In the genomic region with DNA sequence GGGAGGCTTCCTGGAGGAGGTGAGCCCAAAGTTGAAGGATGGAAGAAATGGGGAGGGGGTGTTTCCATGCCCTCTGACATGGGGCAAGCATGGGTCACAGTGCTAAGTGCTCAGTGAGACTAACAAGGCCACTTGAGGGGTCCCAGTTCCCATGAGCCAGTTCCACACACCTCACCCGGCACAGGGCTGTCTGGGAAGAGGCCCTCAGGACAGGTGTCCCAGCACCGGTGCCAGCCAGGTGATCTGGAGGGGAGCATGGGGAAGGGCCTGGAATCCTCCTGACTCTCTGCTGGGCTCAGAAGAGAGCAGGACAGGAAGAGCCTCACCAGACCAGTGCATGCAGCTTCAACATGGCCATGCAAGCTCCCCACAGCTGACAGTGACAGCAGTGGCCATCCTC, we compare ENCODE assay signal across 19 cellular contexts.
DNase-seq lines count a peak whose midpoint lies in the region; ATAC-seq and TF ChIP-seq lines count a peak whose summit lies in the region.
"Had no signal": no experiment of that assay in that cellular context is flagged by ENCODE, and none has a peak within 500 bp of the region (broad histone marks: within the 10 kb centered on the region; RNA-seq: fewer than 3 reads in every experiment).

No MANE protein-coding gene starts in this region.

- no peak overlapping the region for H2BK15ac ChIP-seq in neuronal stem cell (ENCODE audit: low read length)

- peak overlapping the region; percentile 39 for H3K14ac ChIP-seq in neuronal stem cell (ENCODE audit: low read length)

- no peak overlapping the region for H2BK120ac ChIP-seq in neuronal stem cell (ENCODE audit: low read depth, low read length)

- H3K27ac Mint-ChIP-seq in CD8-positive, alpha-beta memory T cell: no peak overlapping the region
- H3K27ac Mint-ChIP-seq: CD4-positive, alpha-beta T cell had no signal

- H4K8ac ChIP-seq in neuronal stem cell (ENCODE audit: low read depth, low read length): no peak overlapping the region

- no peaks in the 10 kb centered on the region for H3K4me1 Mint-ChIP-seq in CD8-positive, alpha-beta memory T cell
- H3K4me1 Mint-ChIP-seq: CD14-positive monocyte had no signal

- H3K9me3 Mint-ChIP-seq in CD8-positive, alpha-beta memory T cell: no peaks in the 10 kb centered on the region
- H3K9me3 Mint-ChIP-seq: CD14-positive monocyte; CD4-positive, alpha-beta T cell had no signal

- peaks cover 0 to 14% of the 10 kb centered on the region in 2 donors for H3K4me1 ChIP-seq in neuronal stem cell (ENCODE audit: control insufficient read depth in 2 of 2, insufficient read depth in 1 of 2, low read depth in 1 of 2, low read length in 2 of 2)
- peaks cover 23% of the 10 kb centered on the region for H3K4me1 ChIP-seq in smooth muscle cell (ENCODE audit: low read depth)
- no peaks in the 10 kb centered on the region for H3K4me1 ChIP-seq in CD8-positive, alpha-beta memory T cell (ENCODE audit: insufficient read depth, low read length)

- peak overlapping the region; percentile 86 for H3K18ac ChIP-seq in neuronal stem cell (ENCODE audit: low read length)

- no peak overlapping the region for H2AK5ac ChIP-seq in neuronal stem cell (ENCODE audit: low read depth, low read length)

- no peak overlapping the region for H3K4me2 ChIP-seq in neuronal stem cell (ENCODE audit: insufficient read depth, low read length, poor library complexity, severe bottlenecking)
- H3K4me2 ChIP-seq in smooth muscle cell: no peak overlapping the region
- H3K4me2 ChIP-seq: BLaER1 treated with 17β-estradiol and CSF1 and Interleukin-3, amounts not matched to agents 10 nM and 100 nM had no signal

- H4K20me1 ChIP-seq in smooth muscle cell (ENCODE audit: low read depth): no peaks in the 10 kb centered on the region

- DNase-seq in Right ventricle myocardium inferior (ENCODE audit: missing footprints) (peak; percentile 47), cardiac septum (ENCODE audit: low spot score) (no peak), neuronal stem cell (ENCODE audit: low spot score) (no peak), smooth muscle cell (lab: John Stamatoyannopoulos, UW; ENCODE audit: unreplicated experiment) (no peak), AG08396 (ENCODE audit: low spot score) (no peak)
- no peak for DNase-seq in CD8-positive, alpha-beta memory T cell
- DNase-seq: AML-193; Calu3; CD4-positive, alpha-beta T cell; COR-L47; DND-41; GM23248; H7; HCEC 1CT had no signal

- H3K9ac ChIP-seq in neuronal stem cell (ENCODE audit: low read depth, low read length, poor library complexity) (no peak overlapping the region), smooth muscle cell (ENCODE audit: low read depth) (peak overlapping the region; percentile 32)
- H3K9ac ChIP-seq: BLaER1 treated with 17β-estradiol and CSF1 and Interleukin-3, amounts not matched to agents 10 nM and 100 nM; GM23248 had no signal

- intact Hi-C loops in Right ventricle myocardium inferior (cut with DNase I): no loop called here
- intact Hi-C loops in cardiac septum (cut with DNase I): no loop called here

- no peak overlapping the region for H3K4me3 Mint-ChIP-seq in CD8-positive, alpha-beta memory T cell
- H3K4me3 Mint-ChIP-seq: CD14-positive monocyte; CD4-positive, alpha-beta T cell had no signal

- no peak for TF ChIP-seq CTCF in smooth muscle cell (IDR thresholded peaks at IDR 0.05; ENCODE audit: borderline replicate concordance, insufficient read depth, poor library complexity, severe bottlenecking)

- no peaks in the 10 kb centered on the region for H3K79me2 ChIP-seq in smooth muscle cell (ENCODE audit: low read depth)

- no peaks in the 10 kb centered on the region for H3K27me3 Mint-ChIP-seq in CD8-positive, alpha-beta memory T cell
- H3K27me3 Mint-ChIP-seq: CD4-positive, alpha-beta T cell had no signal

- no peak overlapping the region for H2BK5ac ChIP-seq in neuronal stem cell (ENCODE audit: low read length)

- no peak overlapping the region for H3K27ac ChIP-seq in neuronal stem cell (replicated peaks; ENCODE audit: low read length)
- peak overlapping the region; percentile 97 for H3K27ac ChIP-seq in smooth muscle cell (ENCODE audit: low read depth)
- H3K27ac ChIP-seq in CD8-positive, alpha-beta memory T cell (ENCODE audit: low read depth, low read length): no peak overlapping the region
- H3K27ac ChIP-seq: 22Rv1; BLaER1 treated with 17β-estradiol and CSF1 and Interleukin-3, amounts not matched to agents 10 nM and 100 nM; GM23248 had no signal

- H3K36me3 Mint-ChIP-seq in CD8-positive, alpha-beta memory T cell: no peaks in the 10 kb centered on the region
- H3K36me3 Mint-ChIP-seq: CD14-positive monocyte had no signal

- H3K79me1 ChIP-seq in neuronal stem cell (ENCODE audit: low read depth, low read length): no peaks in the 10 kb centered on the region

- H3K4me3 ChIP-seq in neuronal stem cell (ENCODE audit: low read length in 2 of 2) (no peak overlapping the region), smooth muscle cell (no peak overlapping the region)
- H3K4me3 ChIP-seq in CD8-positive, alpha-beta memory T cell (ENCODE audit: low read length): no peak overlapping the region
- H3K4me3 ChIP-seq: BLaER1 treated with 17β-estradiol and CSF1 and Interleukin-3, amounts not matched to agents 10 nM and 100 nM; GM23248 had no signal

- H3K23ac ChIP-seq in neuronal stem cell (ENCODE audit: low read depth, low read length, poor library complexity): peak overlapping the region; percentile 50

- H3K27me3 ChIP-seq in neuronal stem cell (ENCODE audit: control insufficient read depth in 3 of 3, insufficient read depth in 3 of 3, low read depth in 1 of 3, low read length in 3 of 3) (peaks cover 0 to 14% (median 0%) of the 10 kb centered on the region in 3 experiments), smooth muscle cell (ENCODE audit: low read depth) (no peaks in the 10 kb centered on the region)
- no peaks in the 10 kb centered on the region for H3K27me3 ChIP-seq in CD8-positive, alpha-beta memory T cell (ENCODE audit: insufficient read depth, low read length, poor library complexity, severe bottlenecking)
- H3K27me3 ChIP-seq: BE2C; BLaER1 treated with 17β-estradiol and CSF1 and Interleukin-3, amounts not matched to agents 10 nM and 100 nM had no signal

- CTCF ChIA-PET in CD8-positive, alpha-beta memory T cell (lab: Charles Lee): no interaction called here

- POLR2A ChIA-PET in CD8-positive, alpha-beta memory T cell (lab: Charles Lee): no interaction called here

- peaks cover 0 to 2% of the 10 kb centered on the region in 2 donors for H3K9me3 ChIP-seq in neuronal stem cell (replicated peaks in 1 of 2; ENCODE audit: control insufficient read depth in 2 of 2, insufficient read depth in 1 of 2, low read depth in 1 of 2, low read length in 2 of 2)
- H3K9me3 ChIP-seq in smooth muscle cell (replicated peaks; ENCODE audit: low read depth): no peaks in the 10 kb centered on the region
- H3K9me3 ChIP-seq in CD8-positive, alpha-beta memory T cell (ENCODE audit: low read length): no peaks in the 10 kb centered on the region
- H3K9me3 ChIP-seq: BE2C; BLaER1 treated with 17β-estradiol and CSF1 and Interleukin-3, amounts not matched to agents 10 nM and 100 nM had no signal

- H3K4ac ChIP-seq in neuronal stem cell (ENCODE audit: low read length): no peak overlapping the region

- peaks cover 12% of the 10 kb centered on the region for H3F3A ChIP-seq in smooth muscle cell (ENCODE audit: low read depth)

- H2BK12ac ChIP-seq in neuronal stem cell (ENCODE audit: low read length): no peak overlapping the region

- ATAC-seq in Right ventricle myocardium inferior (no peak), HG03108 (IDR thresholded peaks at IDR 0.05; ENCODE audit: unreplicated experiment) (no peak)

- WGBS in neuronal stem cell (ENCODE audit: extremely low coverage in 2 of 2, insufficient read length in 2 of 2, insufficient replicate concordance in 1 of 2), 2 donors: no CpG with 5 or more reads among the region's 2 CpGs
- 96% methylated on average over 2 of the region's 2 CpGs for WGBS in smooth muscle cell (ENCODE audit: low lambda C conversion rate)

- H2AFZ ChIP-seq in neuronal stem cell (ENCODE audit: low read length): no peak overlapping the region
- H2AFZ ChIP-seq in smooth muscle cell (ENCODE audit: low read depth): no peak overlapping the region
- H2AFZ ChIP-seq: GM23248 had no signal

- H3K36me3 ChIP-seq in neuronal stem cell (replicated peaks in 1 of 2; ENCODE audit: control insufficient read depth in 2 of 2, insufficient read depth in 2 of 2, low read length in 2 of 2): no peaks in the 10 kb centered on the region
- no peaks in the 10 kb centered on the region for H3K36me3 ChIP-seq in smooth muscle cell (ENCODE audit: low read depth)
- no peaks in the 10 kb centered on the region for H3K36me3 ChIP-seq in CD8-positive, alpha-beta memory T cell (ENCODE audit: insufficient read depth, low read length)
- H3K36me3 ChIP-seq: BE2C; BLaER1 treated with 17β-estradiol and CSF1 and Interleukin-3, amounts not matched to agents 10 nM and 100 nM had no signal

- H4K91ac ChIP-seq in neuronal stem cell (ENCODE audit: low read depth, low read length, poor library complexity): no peak overlapping the region
